In the genomic region with DNA sequence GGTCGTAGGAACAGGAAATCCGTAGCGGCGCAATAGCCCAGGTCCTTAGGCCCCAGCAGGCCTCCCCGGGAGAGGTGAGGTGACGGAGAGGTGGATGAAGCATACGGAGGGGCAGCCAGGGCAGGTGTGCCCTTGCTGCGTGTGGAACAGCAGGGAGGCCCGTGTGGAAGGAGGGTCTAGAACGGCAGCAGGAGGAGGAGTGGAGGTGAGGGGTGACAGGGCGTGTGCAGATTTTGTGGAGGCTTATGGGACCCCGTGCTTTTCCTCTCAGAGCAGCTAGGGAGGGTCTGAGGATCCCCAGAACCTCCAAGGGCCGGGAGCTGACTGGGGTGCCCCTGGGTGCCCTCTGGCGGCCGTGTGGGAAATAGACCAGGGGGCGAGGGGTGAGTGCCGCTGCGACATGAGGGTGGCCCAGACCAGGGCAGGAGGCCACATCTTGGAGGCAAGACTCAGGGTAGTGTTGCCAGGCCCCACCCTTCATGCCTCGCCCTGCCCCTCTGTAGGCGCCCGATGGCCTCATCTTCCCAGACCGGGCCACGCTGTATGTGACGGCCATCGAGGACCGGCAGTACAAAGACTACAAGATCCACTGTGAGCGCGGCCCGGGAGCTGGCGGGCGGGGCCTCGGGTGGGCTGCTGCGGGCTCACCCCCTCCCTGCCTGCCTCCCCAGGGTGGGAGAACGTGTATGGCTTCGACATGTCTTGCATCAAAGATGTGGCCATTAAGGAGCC, we compare ENCODE assay signal across 9 cellular contexts. TPM values are rescaled to one million over a fixed set of nuclear protein-coding genes. Genes with fewer than 3 reads are reported as not detected.
DNase-seq lines count a peak whose midpoint lies in the region; ATAC-seq and TF ChIP-seq lines count a peak whose summit lies in the region.
"Had no signal": no experiment of that assay in that cellular context is flagged by ENCODE, and none has a peak within 500 bp of the region (broad histone marks: within the 10 kb centered on the region; RNA-seq: fewer than 3 reads in every experiment).

No MANE protein-coding gene starts in this region.

- H3K36me3 ChIP-seq in ascending aorta, result peaks cover 49 to 72% of the 10 kb centered on the region in 2 donors

- no peaks in the 10 kb centered on the region for H3K9me3 ChIP-seq in ascending aorta

- ATAC-seq in HG03565 (IDR thresholded peaks at IDR 0.05; ENCODE audit: unreplicated experiment) (no peak), HG03378 (IDR thresholded peaks at IDR 0.05; ENCODE audit: unreplicated experiment) (no peak)

- H3K4me3 Mint-ChIP-seq in nephron progenitor cell, result no peak overlapping the region

- no peak overlapping the region for H3K27ac Mint-ChIP-seq in nephron progenitor cell

- H3K9me3 Mint-ChIP-seq in nephron progenitor cell, result no peaks in the 10 kb centered on the region

- H3K27me3 Mint-ChIP-seq in nephron progenitor cell (ENCODE audit: low read depth, poor library complexity), result no peaks in the 10 kb centered on the region

- H3K27ac ChIP-seq in HL-60 (replicated peaks) (no peak overlapping the region), ascending aorta (no peak overlapping the region)

- H3K4me3 ChIP-seq in HL-60 (replicated peaks; ENCODE audit: insufficient read depth, low read length) (no peak overlapping the region), ascending aorta (no peak overlapping the region)

- peaks cover 47% of the 10 kb centered on the region for H3K36me3 Mint-ChIP-seq in nephron progenitor cell (ENCODE audit: low read depth)

- peak; percentile 38 for DNase-seq in ELR (ENCODE audit: low read depth)
- DNase-seq in HL-60 (ENCODE audit: low read depth in 1 of 2, low spot score in 1 of 2), result peak in 1 of 2 experiments; percentile 39
- no peak for DNase-seq in ascending aorta (ENCODE audit: low spot score in 2 of 2)
- no peak for DNase-seq in nephron progenitor cell
- no peak for DNase-seq in NCI-H748 treated with DMSO at 0.1 percent for 48 hours (lab: John Stamatoyannopoulos, UW)
- no peak for DNase-seq in stimulated activated CD4-positive, alpha-beta T cell treated with anti-CD3 and anti-CD28 coated beads, Interleukin-15, amount 100 ng/mL, for 24 hours
- DNase-seq: NCI-H446 treated with DMSO at 0.1 percent for 48 hours had no signal

- peaks cover 55% of the 10 kb centered on the region for H3K4me1 Mint-ChIP-seq in nephron progenitor cell

- H3K4me1 ChIP-seq in ascending aorta, result peaks cover 0 to 15% of the 10 kb centered on the region in 2 donors

- H3K27me3 ChIP-seq in HL-60 (ENCODE audit: insufficient read depth, poor library complexity, severe bottlenecking) (no peaks in the 10 kb centered on the region), ascending aorta (no peaks in the 10 kb centered on the region)

- intact Hi-C loops in ascending aorta (cut with DNase I), result no loop called here

- peak; percentile 57 for TF ChIP-seq CTCF in HL-60 (IDR thresholded peaks at IDR 0.05; ENCODE audit: insufficient read depth, low read length)
- peak in 2 of 3 experiments; percentile 17 to 31 for TF ChIP-seq CTCF in ascending aorta (IDR thresholded peaks at IDR 0.05)
- TF ChIP-seq CTCF in nephron progenitor cell (IDR thresholded peaks at IDR 0.05), result peak; percentile 29

RNA-seq across cellular contexts. Expression of a gene that starts 5.0 kb away (rescaled TPM):
- total RNA-seq in ascending aorta, result 9.8 TPM

RNA-seq across cellular contexts. Expression of a gene that starts 6.5 kb away (rescaled TPM):
- total RNA-seq in ascending aorta, result 12.3 TPM

RNA-seq across cellular contexts. Expression of a gene that starts 7.3 kb away (rescaled TPM):
- 271 TPM for total RNA-seq in ascending aorta

RNA-seq across cellular contexts. Expression of a gene that starts 18.7 kb away (rescaled TPM):
- 0.64 TPM for total RNA-seq in ascending aorta

RNA-seq across cellular contexts. Expression of a gene that starts 18.8 kb away (rescaled TPM):
- total RNA-seq in ascending aorta, result 75.9 TPM
